11 cellular contexts compared by ENCODE assay signal in the genomic region with DNA sequence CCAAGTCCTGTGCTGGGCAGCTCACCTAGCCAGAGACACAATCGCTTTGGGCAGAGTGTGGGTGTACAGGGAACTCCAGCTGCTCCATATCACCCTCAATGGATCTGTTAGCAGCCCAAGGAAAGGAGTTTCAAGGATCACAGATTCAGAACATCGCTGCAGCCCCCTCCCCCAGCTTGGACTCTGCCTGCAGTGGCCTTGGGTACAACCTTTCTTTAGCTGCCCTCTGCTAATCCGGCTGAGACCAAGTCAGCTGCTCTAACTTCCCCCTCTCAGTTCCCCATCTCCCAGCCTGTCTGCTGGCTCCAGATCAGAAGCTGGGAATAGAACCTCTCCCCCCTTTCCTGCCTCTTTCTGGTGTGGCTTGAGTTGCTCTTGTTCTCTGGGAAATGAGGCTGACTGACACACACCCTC. TPM values are rescaled to one million over a fixed set of nuclear protein-coding genes. Genes with fewer than 3 reads are reported as not detected.
DNase-seq lines count a peak whose midpoint lies in the region; ATAC-seq, FAIRE-seq and TF ChIP-seq lines count a peak whose summit lies in the region.
"Had no signal": no experiment of that assay in that cellular context is flagged by ENCODE, and none has a peak within 500 bp of the region (broad histone marks: within the 10 kb centered on the region; RNA-seq: fewer than 3 reads in every experiment).

No MANE protein-coding gene starts in this region.

- H3K27me3 Mint-ChIP-seq in activated naive CD8-positive, alpha-beta T cell treated with anti-CD3 and anti-CD28 coated beads for 36 hours = peaks cover 4% of the 10 kb centered on the region
- peaks cover 22% of the 10 kb centered on the region for H3K27me3 Mint-ChIP-seq in stimulated activated naive CD8-positive, alpha-beta T cell treated with anti-CD3 and anti-CD28 coated beads, Interleukin-15, amount 100 ng/mL, for 72 hours

- no peaks in the 10 kb centered on the region for H3K9me3 ChIP-seq in HepG2 (ENCODE audit: low read length)
- H3K9me3 ChIP-seq: A549 had no signal

- CTCF ChIA-PET in HepG2 (lab: Yijun Ruan, JAX; ENCODE audit: low intra/inter-chr PET ratio, low total read pairs) = no interaction called here

- peak overlapping the region; percentile 74 for H3K4me3 Mint-ChIP-seq in activated naive CD8-positive, alpha-beta T cell treated with anti-CD3 and anti-CD28 coated beads for 36 hours
- peak overlapping the region; percentile 77 to 78 for H3K4me3 Mint-ChIP-seq in stimulated activated naive CD8-positive, alpha-beta T cell treated with anti-CD3 and anti-CD28 coated beads, Interleukin-15, amount 100 ng/mL, for 72 hours

- 0% methylated on average over 1 of the region's 3 CpGs for WGBS in HepG2 (ENCODE audit: low lambda C conversion rate)

- no peaks in the 10 kb centered on the region for H3K36me3 Mint-ChIP-seq in activated naive CD8-positive, alpha-beta T cell treated with anti-CD3 and anti-CD28 coated beads for 36 hours

- ATAC-seq in HepG2 = peak; percentile 23
- no peak for ATAC-seq in stimulated activated naive CD8-positive, alpha-beta T cell treated with anti-CD3 and anti-CD28 coated beads, Interleukin-15, amount 100 ng/mL, for 72 hours
- no peak for ATAC-seq in HG03139 (IDR thresholded peaks at IDR 0.05; ENCODE audit: unreplicated experiment)

- H3K27ac Mint-ChIP-seq in activated naive CD8-positive, alpha-beta T cell treated with anti-CD3 and anti-CD28 coated beads for 36 hours = no peak overlapping the region
- H3K27ac Mint-ChIP-seq in stimulated activated naive CD8-positive, alpha-beta T cell treated with anti-CD3 and anti-CD28 coated beads, Interleukin-15, amount 100 ng/mL, for 72 hours = peak overlapping the region in 1 of 2 donors; percentile 41

- peaks cover 16% of the 10 kb centered on the region for H3K4me1 ChIP-seq in HepG2 (ENCODE audit: insufficient read depth, low read length)
- H3K4me1 ChIP-seq: A549 had no signal

- H3K79me2 ChIP-seq in HepG2 (ENCODE audit: insufficient read depth, low read length) = no peaks in the 10 kb centered on the region

- DNase-seq in SIG-M5 treated with dmso at 0.1 percent for 504 hours (lab: John Stamatoyannopoulos, UW; ENCODE audit: unreplicated experiment) (peak; percentile 24), SIG-M5 (lab: John Stamatoyannopoulos, UW) (no peak), HepG2 (ENCODE audit: low spot score) (no peak), A172 (ENCODE audit: low spot score) (no peak), NCI-H2196 (lab: John Stamatoyannopoulos, UW; ENCODE audit: unreplicated experiment) (no peak)
- no peak for DNase-seq in activated naive CD8-positive, alpha-beta T cell treated with anti-CD3 and anti-CD28 coated beads for 36 hours
- DNase-seq in stimulated activated naive CD8-positive, alpha-beta T cell treated with anti-CD3 and anti-CD28 coated beads, Interleukin-15, amount 100 ng/mL, for 72 hours = no peak
- DNase-seq: cortex of kidney had no signal

- no peaks in the 10 kb centered on the region for H3K9me3 Mint-ChIP-seq in activated naive CD8-positive, alpha-beta T cell treated with anti-CD3 and anti-CD28 coated beads for 36 hours
- no peaks in the 10 kb centered on the region for H3K9me3 Mint-ChIP-seq in stimulated activated naive CD8-positive, alpha-beta T cell treated with anti-CD3 and anti-CD28 coated beads, Interleukin-15, amount 100 ng/mL, for 72 hours

- intact Hi-C loops in HepG2 (cut with micrococcal nuclease; ENCODE audit: unreplicated experiment) = no loop called here

- H4K20me1 ChIP-seq in HepG2 (ENCODE audit: insufficient read depth, low read length) = no peaks in the 10 kb centered on the region

- no peak overlapping the region for H3K4me3 ChIP-seq in HepG2 (replicated peaks in 1 of 3; ENCODE audit: insufficient read depth in 1 of 3, low read depth in 2 of 3, low read length in 3 of 3)

- H3K4me1 Mint-ChIP-seq in activated naive CD8-positive, alpha-beta T cell treated with anti-CD3 and anti-CD28 coated beads for 36 hours = peaks cover 15% of the 10 kb centered on the region
- peaks cover 33% of the 10 kb centered on the region for H3K4me1 Mint-ChIP-seq in stimulated activated naive CD8-positive, alpha-beta T cell treated with anti-CD3 and anti-CD28 coated beads, Interleukin-15, amount 100 ng/mL, for 72 hours

- BruUV-seq in HepG2 (replicated peaks; lab: Mats Ljungman, UMichigan) = no TSS peak

- no peaks in the 10 kb centered on the region for H3K36me3 ChIP-seq in HepG2 (replicated peaks in 1 of 2; ENCODE audit: control insufficient read depth in 1 of 2, insufficient read depth in 2 of 2, low read length in 2 of 2)

- TF ChIP-seq EP300 in HepG2 (IDR thresholded peaks at IDR 0.05; ENCODE audit: low read depth in 2 of 2, low read length in 2 of 2) (no peak), HepG2 (CRISPR knock-in tag; IDR thresholded peaks at IDR 0.05; ENCODE audit: borderline replicate concordance) (no peak)

- H3K27me3 ChIP-seq in HepG2 (ENCODE audit: control insufficient read depth in 1 of 2, insufficient read depth in 2 of 2, low read length in 2 of 2) = peaks cover 2 to 45% of the 10 kb centered on the region in 2 experiments; a peak in 3 of 5 replicates

- TF ChIP-seq RAD21 in HepG2 (CRISPR knock-in tag; IDR thresholded peaks at IDR 0.05) = no peak

- no peak overlapping the region for H3K27ac ChIP-seq in HepG2 (ENCODE audit: extremely low read length, insufficient read depth, low read length)
- H3K27ac ChIP-seq: SK-N-MC had no signal

- POLR2A ChIA-PET in HepG2 (lab: Yijun Ruan, JAX) = no interaction called here

- in situ Hi-C loops in HepG2 (cut with HindIII; ENCODE audit: extremely low pct_ligation_motif_present, low pct_unique_long_range_greater_than_20kb) = no loop called here

- H2AFZ ChIP-seq in HepG2 (ENCODE audit: low read length) = no peak overlapping the region

- TF ChIP-seq POLR2A in HepG2 (IDR thresholded peaks at IDR 0.05; ENCODE audit: insufficient read depth in 1 of 2, low read depth in 2 of 2, low read length in 2 of 2) = no peak

- TF ChIP-seq CTCF in HepG2 (CRISPR knock-in tag; IDR thresholded peaks at IDR 0.05) = no peak

- no peak overlapping the region for H3K9ac ChIP-seq in HepG2 (ENCODE audit: insufficient read depth, low read depth, low read length)

- no peak overlapping the region for H3K4me2 ChIP-seq in HepG2 (ENCODE audit: low read depth, low read length)

- FAIRE-seq in HepG2 (lab: Jason Lieb, UNC) = no peak
- FAIRE-seq: A549 had no signal

TF ChIP-seq in HepG2, 621 proteins besides CTCF, POLR2A, EP300 and RAD21 (continues in another document):
- TF ChIP-seq SYNCRIP (IDR thresholded peaks at IDR 0.05; ENCODE audit: insufficient read depth, low read depth, low read length) = no peak

RNA-seq across cellular contexts. Expression of a gene that starts 1.3 kb away (rescaled TPM):
- total RNA-seq in activated naive CD8-positive, alpha-beta T cell treated with anti-CD3 and anti-CD28 coated beads for 36 hours = under 1 TPM; 0.25 to 0.52 TPM
- total RNA-seq in HepG2 (2016; rRNA removed; fragmentation: Illumina TruSeq; extraction: Trizol) = 0.07 TPM in 1 of 2 replicates, not detected in the other
- total RNA-seq in HepG2 (2016; cell fraction: cytosol; rRNA removed; fragmentation: Illumina TruSeq; extraction: Trizol; ENCODE audit: low read depth) = not detected in 2 replicates
- 0.28 TPM in 1 of 2 replicates, not detected in the other for total RNA-seq in HepG2 (2016; cell fraction: insoluble cytoplasmic fraction; rRNA removed; fragmentation: Illumina TruSeq; extraction: Trizol)
- total RNA-seq in HepG2 (2016; cell fraction: membrane; rRNA removed; fragmentation: Illumina TruSeq; extraction: Trizol) = not detected in 2 replicates
- 0.16 and 0.47 TPM in 2 replicates for total RNA-seq in HepG2 (2016; cell fraction: nucleus; rRNA removed; fragmentation: Illumina TruSeq; extraction: Trizol)
- polyA plus RNA-seq in HepG2 (2011; rRNA removed) = 0.03 and 0.04 TPM in 2 replicates
- polyA plus RNA-seq in HepG2 (2011; cell fraction: cytosol; rRNA removed) = 0.03 and 0.06 TPM in 2 replicates
- polyA plus RNA-seq in HepG2 (2011; cell fraction: nucleus; rRNA removed) = 0.10 and 0.32 TPM in 2 replicates
- polyA plus RNA-seq in HepG2 (2012) = 0.04 TPM in 1 of 2 replicates, not detected in the other
- not detected in 2 replicates for polyA plus RNA-seq in HepG2 (2016; cell fraction: cytosol; fragmentation: Illumina TruSeq; extraction: Trizol; ENCODE audit: low read depth)
- polyA plus RNA-seq in HepG2 (2016; cell fraction: insoluble cytoplasmic fraction; fragmentation: Illumina TruSeq; extraction: Trizol; ENCODE audit: low read depth) = not detected in 2 replicates
- polyA plus RNA-seq in HepG2 (2016; cell fraction: membrane; fragmentation: Illumina TruSeq; extraction: Trizol; ENCODE audit: low read depth) = not detected in 2 replicates
- 0.16 TPM in 1 of 2 replicates, not detected in the other for polyA plus RNA-seq in HepG2 (2016; cell fraction: nucleus; fragmentation: Illumina TruSeq; extraction: Trizol; ENCODE audit: insufficient read depth, low read depth)
- polyA minus RNA-seq in HepG2 (2011; rRNA and poly(A)+ RNA removed; ENCODE audit: low replicate concordance) = 0.54 and 1.2 TPM in 2 replicates
- not detected in 2 replicates for polyA minus RNA-seq in HepG2 (2011; cell fraction: cytosol; rRNA and poly(A)+ RNA removed)
- 0.12 and 0.26 TPM in 2 replicates for polyA minus RNA-seq in HepG2 (2011; cell fraction: nucleus; rRNA and poly(A)+ RNA removed)
- total RNA-seq in A172 (2014; rRNA removed; shearing (Covaris generic)) = 1.7 and 2.8 TPM in 2 replicates

RNA-seq across cellular contexts. Expression of a gene that starts 26.1 kb away (rescaled TPM):
- 1 to 10 TPM; 1.1 to 1.3 TPM for total RNA-seq in activated naive CD8-positive, alpha-beta T cell treated with anti-CD3 and anti-CD28 coated beads for 36 hours
- not detected in 2 replicates for total RNA-seq in HepG2 (2016; rRNA removed; fragmentation: Illumina TruSeq; extraction: Trizol)
- not detected in 2 replicates for total RNA-seq in HepG2 (2016; cell fraction: cytosol; rRNA removed; fragmentation: Illumina TruSeq; extraction: Trizol; ENCODE audit: low read depth)
- not detected in 2 replicates for total RNA-seq in HepG2 (2016; cell fraction: insoluble cytoplasmic fraction; rRNA removed; fragmentation: Illumina TruSeq; extraction: Trizol)
- not detected in 2 replicates for total RNA-seq in HepG2 (2016; cell fraction: membrane; rRNA removed; fragmentation: Illumina TruSeq; extraction: Trizol)
- not detected in 2 replicates for total RNA-seq in HepG2 (2016; cell fraction: nucleus; rRNA removed; fragmentation: Illumina TruSeq; extraction: Trizol)
- polyA plus RNA-seq in HepG2 (2011; rRNA removed) = not detected in 2 replicates
- polyA plus RNA-seq in HepG2 (2011; cell fraction: cytosol; rRNA removed) = not detected in 2 replicates
- not detected in 2 replicates for polyA plus RNA-seq in HepG2 (2011; cell fraction: nucleus; rRNA removed)
- not detected in 2 replicates for polyA plus RNA-seq in HepG2 (2012)
- not detected in 2 replicates for polyA plus RNA-seq in HepG2 (2016; cell fraction: cytosol; fragmentation: Illumina TruSeq; extraction: Trizol; ENCODE audit: low read depth)
- not detected in 2 replicates for polyA plus RNA-seq in HepG2 (2016; cell fraction: insoluble cytoplasmic fraction; fragmentation: Illumina TruSeq; extraction: Trizol; ENCODE audit: low read depth)
- polyA plus RNA-seq in HepG2 (2016; cell fraction: membrane; fragmentation: Illumina TruSeq; extraction: Trizol; ENCODE audit: low read depth) = not detected in 2 replicates
- not detected in 2 replicates for polyA plus RNA-seq in HepG2 (2016; cell fraction: nucleus; fragmentation: Illumina TruSeq; extraction: Trizol; ENCODE audit: insufficient read depth, low read depth)
- polyA minus RNA-seq in HepG2 (2011; rRNA and poly(A)+ RNA removed; ENCODE audit: low replicate concordance) = not detected in 2 replicates
- polyA minus RNA-seq in HepG2 (2011; cell fraction: cytosol; rRNA and poly(A)+ RNA removed) = not detected in 2 replicates
- polyA minus RNA-seq in HepG2 (2011; cell fraction: nucleus; rRNA and poly(A)+ RNA removed) = not detected in 2 replicates
- not detected in 2 replicates for total RNA-seq in A172 (2014; rRNA removed; shearing (Covaris generic))
